ENCODE assay signal across 16 cellular contexts in the genomic region with DNA sequence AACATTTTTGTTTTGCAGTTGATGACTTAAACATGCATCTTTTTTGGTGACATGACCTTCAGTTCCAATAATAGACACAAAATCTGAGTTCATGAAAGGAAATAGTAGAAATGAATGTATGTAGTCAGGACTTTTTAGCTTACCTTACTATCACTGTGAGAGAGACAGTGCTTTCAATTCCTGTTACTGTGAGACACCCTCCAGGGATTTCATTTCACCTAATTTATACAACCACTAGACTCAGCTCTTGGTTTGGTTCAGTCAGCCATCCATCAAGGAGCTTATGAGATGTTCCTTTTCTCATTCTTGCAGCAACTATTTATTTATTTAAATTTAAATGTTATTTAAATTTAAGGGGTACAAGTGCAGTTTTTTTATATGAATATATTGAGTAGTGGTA.
DNase-seq lines count a peak whose midpoint lies in the region; ATAC-seq lines count a peak whose summit lies in the region.
"Had no signal": no experiment of that assay in that cellular context is flagged by ENCODE, and none has a peak within 500 bp of the region (broad histone marks: within the 10 kb centered on the region; RNA-seq: fewer than 3 reads in every experiment).

No MANE protein-coding gene starts in this region.

- peaks cover 30% of the 10 kb centered on the region for H3K36me3 Mint-ChIP-seq in activated CD8-positive, alpha-beta memory T cell treated with anti-CD3 and anti-CD28 coated beads, Interleukin-2, amount 10 ng/mL, durations not matched to agents 7 days and 5 days

- DNase-seq in germinal center (ENCODE audit: low spot score) (peak; percentile 48), NCI-H1092 treated with DMSO at 0.1 percent for 48 hours (lab: John Stamatoyannopoulos, UW) (no peak), SK-N-DZ (ENCODE audit: low spot score) (no peak)
- no peak for DNase-seq in activated naive CD4-positive, alpha-beta T cell treated with Interleukin-2 at 50 U/mL for 16 hours
- no peak for DNase-seq in activated CD8-positive, alpha-beta memory T cell treated with anti-CD3 and anti-CD28 coated beads, Interleukin-2, amount 10 ng/mL, durations not matched to agents 7 days and 5 days
- DNase-seq: gastrocnemius medialis, GF-D8, left colon, NCI-H2171, uterus had no signal

- H3K27me3 Mint-ChIP-seq in activated CD8-positive, alpha-beta memory T cell treated with anti-CD3 and anti-CD28 coated beads, Interleukin-2, amount 10 ng/mL, durations not matched to agents 7 days and 5 days = no peaks in the 10 kb centered on the region

- no peaks in the 10 kb centered on the region for H3K4me1 Mint-ChIP-seq in activated CD8-positive, alpha-beta memory T cell treated with anti-CD3 and anti-CD28 coated beads, Interleukin-2, amount 10 ng/mL, durations not matched to agents 7 days and 5 days
- H3K4me1 Mint-ChIP-seq: neural crest cell had no signal

- ATAC-seq in GM18861 (IDR thresholded peaks at IDR 0.05; ENCODE audit: unreplicated experiment) (peak; percentile 98), GM21515 (IDR thresholded peaks at IDR 0.05; ENCODE audit: unreplicated experiment) (peak; percentile 87), HG03095 (IDR thresholded peaks at IDR 0.05; ENCODE audit: unreplicated experiment) (peak; percentile 96)
- no peak for ATAC-seq in activated CD8-positive, alpha-beta memory T cell treated with anti-CD3 and anti-CD28 coated beads, Interleukin-2, amount 10 ng/mL, durations not matched to agents 7 days and 5 days
- ATAC-seq: gastrocnemius medialis, K562, left colon, Panc1 had no signal

- H3K9me3 Mint-ChIP-seq in activated CD8-positive, alpha-beta memory T cell treated with anti-CD3 and anti-CD28 coated beads, Interleukin-2, amount 10 ng/mL, durations not matched to agents 7 days and 5 days (ENCODE audit: low read depth) = peaks cover 3% of the 10 kb centered on the region

- CTCF ChIA-PET in activated CD8-positive, alpha-beta memory T cell treated with anti-CD3 and anti-CD28 coated beads, Interleukin-2, amount 10 ng/mL, durations not matched to agents 7 days and 5 days (lab: Charles Lee) = interaction anchor here (0.9 kb wide), 1 partner anchor 25 kb away, joined by 3 read pairs; no protein-coding TSS in a partner anchor

- H3K4me3 Mint-ChIP-seq in activated CD8-positive, alpha-beta memory T cell treated with anti-CD3 and anti-CD28 coated beads, Interleukin-2, amount 10 ng/mL, durations not matched to agents 7 days and 5 days = no peak overlapping the region
- H3K4me3 Mint-ChIP-seq: neural crest cell had no signal

- no peak overlapping the region for H3K27ac Mint-ChIP-seq in activated CD8-positive, alpha-beta memory T cell treated with anti-CD3 and anti-CD28 coated beads, Interleukin-2, amount 10 ng/mL, durations not matched to agents 7 days and 5 days
